In the genomic region with DNA sequence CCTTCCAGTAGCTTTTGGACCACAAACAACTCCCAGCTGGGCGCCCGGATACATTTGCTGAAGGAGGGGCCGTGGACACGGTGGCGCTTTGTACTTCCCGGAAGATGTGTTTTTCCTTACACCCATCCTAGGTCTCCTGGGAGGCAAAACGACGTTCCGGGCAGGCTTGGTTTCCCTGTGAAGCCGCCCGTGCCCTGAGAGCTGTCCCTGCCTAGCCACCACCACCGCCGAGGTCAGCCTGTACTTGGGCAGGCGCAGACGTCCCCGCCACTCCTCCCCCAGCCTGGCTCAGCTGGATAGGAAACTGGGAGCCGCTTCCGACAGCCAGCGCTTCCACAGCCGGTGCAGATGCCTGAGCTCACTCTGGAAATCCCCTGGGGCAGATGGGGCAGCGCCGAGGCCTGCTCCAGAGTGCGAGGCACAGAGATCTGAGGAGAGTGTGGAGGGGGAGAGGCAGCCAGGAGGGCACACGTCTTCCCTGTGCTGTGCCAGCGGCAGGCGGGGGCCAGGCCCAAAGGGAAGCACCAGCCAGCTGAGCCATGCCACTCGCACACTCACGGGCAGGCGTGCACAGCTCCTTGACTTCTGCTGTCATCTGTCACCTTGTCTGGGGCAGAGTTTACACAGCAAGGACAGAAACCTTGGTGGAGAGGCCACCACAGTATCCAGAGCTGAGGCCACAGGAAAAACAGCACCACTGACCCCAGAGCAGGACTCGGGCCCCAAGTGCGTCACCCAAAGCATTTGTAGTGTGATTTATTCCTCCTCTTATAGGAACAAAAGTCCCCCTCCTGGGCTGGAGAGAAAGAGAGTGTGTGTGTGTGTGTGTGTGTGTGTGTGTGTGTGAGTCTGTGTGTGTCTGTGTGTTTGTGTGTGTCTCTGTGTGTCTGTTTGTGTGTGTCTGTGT, we compare ENCODE assay signal across 8 cellular contexts.
DNase-seq lines count a peak whose midpoint lies in the region; ATAC-seq and TF ChIP-seq lines count a peak whose summit lies in the region.

No MANE protein-coding gene starts in this region.

- peaks cover 37% of the 10 kb centered on the region for H3K36me3 Mint-ChIP-seq in stimulated activated effector memory CD8-positive, alpha-beta T cell treated with anti-CD3 and anti-CD28 coated beads, Interleukin-12 subunit alpha, Interleukin-12 subunit beta, amount 100 ng/mL, for 72 hours

- H3K9me3 Mint-ChIP-seq in stimulated activated effector memory CD8-positive, alpha-beta T cell treated with anti-CD3 and anti-CD28 coated beads, Interleukin-12 subunit alpha, Interleukin-12 subunit beta, amount 100 ng/mL, for 72 hours: no peaks in the 10 kb centered on the region

- peak overlapping the region; percentile 70; the same call in 1 of the 2 replicates for H3K4me3 ChIP-seq in GM08714 (ENCODE audit: low read length)
- H3K4me3 ChIP-seq in cardiac fibroblast (replicated peaks in 1 of 2; ENCODE audit: low read depth in 2 of 2, low read length in 2 of 2): peak overlapping the region in 1 of 2 donors; percentile 32

- DNase-seq in NCI-H524 treated with DMSO at 0.1 percent for 48 hours (lab: John Stamatoyannopoulos, UW) (peak; percentile 98), cardiac fibroblast (ENCODE audit: low read depth in 2 of 2) (peak; percentile 87 to 91), kidney tubule cell (ENCODE audit: low spot score) (peak; percentile 98), NCI-H2029 treated with DMSO at 0.1 percent for 48 hours (lab: John Stamatoyannopoulos, UW) (no peak), germinal center (ENCODE audit: low spot score) (no peak)
- DNase-seq in stimulated activated effector memory CD8-positive, alpha-beta T cell treated with anti-CD3 and anti-CD28 coated beads, Interleukin-12 subunit alpha, Interleukin-12 subunit beta, amount 100 ng/mL, for 72 hours (ENCODE audit: low spot score in 2 of 2): no peak
- DNase-seq in stimulated activated CD4-positive, alpha-beta T cell treated with anti-CD3 and anti-CD28 coated beads, Interleukin-12 subunit alpha, Interleukin-12 subunit beta, amount 100 ng/mL, for 4 hours: no peak

- no peak for TF ChIP-seq CTCF in cardiac fibroblast (IDR thresholded peaks at IDR 0.05; ENCODE audit: low read depth, low read length)

- peak overlapping the region; percentile 91 for H3K4me3 Mint-ChIP-seq in stimulated activated effector memory CD8-positive, alpha-beta T cell treated with anti-CD3 and anti-CD28 coated beads, Interleukin-12 subunit alpha, Interleukin-12 subunit beta, amount 100 ng/mL, for 72 hours

- H3K4me1 Mint-ChIP-seq in stimulated activated effector memory CD8-positive, alpha-beta T cell treated with anti-CD3 and anti-CD28 coated beads, Interleukin-12 subunit alpha, Interleukin-12 subunit beta, amount 100 ng/mL, for 72 hours: peaks cover 85% of the 10 kb centered on the region

- ATAC-seq in stimulated activated effector memory CD8-positive, alpha-beta T cell treated with anti-CD3 and anti-CD28 coated beads, Interleukin-12 subunit alpha, Interleukin-12 subunit beta, amount 100 ng/mL, for 72 hours: no peak

- peak overlapping the region; percentile 85 for H3K27ac Mint-ChIP-seq in stimulated activated effector memory CD8-positive, alpha-beta T cell treated with anti-CD3 and anti-CD28 coated beads, Interleukin-12 subunit alpha, Interleukin-12 subunit beta, amount 100 ng/mL, for 72 hours

Comparison
In these comparisons a context has a peak if more than half of its experiments do, and no peak if none do; other contexts are left out.
1. DNase-seq: peak in NCI-H524 treated with DMSO at 0.1 percent for 48 hours (single experiment), cardiac fibroblast (2 of 2) and kidney tubule cell (single experiment); none in stimulated activated effector memory CD8-positive, alpha-beta T cell treated with anti-CD3 and anti-CD28 coated beads, Interleukin-12 subunit alpha, Interleukin-12 subunit beta, amount 100 ng/mL, for 72 hours (0 of 2), NCI-H2029 treated with DMSO at 0.1 percent for 48 hours (single experiment), germinal center (single experiment) and stimulated activated CD4-positive, alpha-beta T cell treated with anti-CD3 and anti-CD28 coated beads, Interleukin-12 subunit alpha, Interleukin-12 subunit beta, amount 100 ng/mL, for 4 hours (single experiment).